In the genomic region with DNA sequence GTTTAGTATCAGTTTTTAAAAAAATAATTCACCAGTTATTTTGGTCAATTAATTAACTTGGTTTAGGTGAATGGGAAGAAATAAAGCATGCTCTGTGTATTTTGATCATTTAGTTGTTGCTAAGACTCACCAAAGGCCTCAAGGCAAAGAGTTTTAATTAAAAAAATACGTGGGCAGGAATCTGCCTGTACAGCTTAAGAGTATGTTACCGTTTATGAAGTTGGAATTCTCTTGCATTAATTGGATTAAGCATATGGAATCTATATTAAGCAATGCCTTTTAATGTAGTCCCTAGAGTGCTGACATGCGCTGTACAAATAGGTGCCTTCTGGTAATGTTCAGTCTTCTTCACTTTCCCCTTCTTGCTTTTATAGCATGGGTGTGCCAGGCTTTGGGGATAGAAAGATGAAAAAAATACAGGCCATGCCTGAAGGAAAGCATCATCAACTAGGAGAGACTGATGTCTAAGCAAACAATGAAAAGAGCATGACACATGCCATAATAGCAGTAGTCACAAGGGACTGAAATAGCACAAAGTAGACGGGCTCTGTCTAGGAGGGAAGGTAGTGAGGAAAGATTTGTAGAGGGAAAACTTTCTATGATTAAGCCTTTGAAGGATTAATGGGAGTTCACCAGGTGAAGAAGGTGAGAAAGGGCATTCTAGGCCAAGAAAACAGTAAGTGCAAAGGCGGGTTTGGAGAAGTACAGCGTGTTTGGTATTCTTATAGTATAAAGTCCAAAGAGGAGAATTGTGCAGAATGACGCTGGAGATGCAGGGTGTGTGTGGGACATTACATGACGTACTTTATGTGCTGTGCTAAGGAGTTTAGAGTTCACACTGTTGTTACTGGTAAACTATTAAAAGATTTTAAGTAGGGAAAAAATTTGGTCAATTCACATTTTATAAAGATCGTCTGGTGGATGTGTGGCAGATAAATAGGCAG, we compare ENCODE assay signal across 18 cellular contexts.
"Had no signal": no experiment of that assay in that cellular context is flagged by ENCODE, and none has a peak within 500 bp of the region (broad histone marks: within the 10 kb centered on the region; RNA-seq: fewer than 3 reads in every experiment).

No MANE protein-coding gene starts in this region.

- H3K36me3 ChIP-seq: suprapubic skin, upper lobe of left lung had no signal

- ATAC-seq: activated naive CD4-positive, alpha-beta T cell treated with anti-CD3 and anti-CD28 coated beads, Interleukin-2, amount 50 U/mL, for 72 hours; effector memory CD8-positive, alpha-beta T cell; naive thymus-derived CD4-positive, alpha-beta T cell; stimulated activated naive CD8-positive, alpha-beta T cell treated with anti-CD3 and anti-CD28 coated beads, Interleukin-15, Interleukin-2, amounts not matched to agents 100 U/mL and 50 U/mL, for 24 hours; T-helper 17 cell had no signal

- H3K4me1 ChIP-seq: suprapubic skin, upper lobe of left lung had no signal

- H3K27ac ChIP-seq: suprapubic skin, upper lobe of left lung had no signal

- H3K4me3 ChIP-seq: suprapubic skin, upper lobe of left lung had no signal

- DNase-seq: activated B cell treated with CpG ODN at 0.5 μM for 24 hours; activated CD4-positive, alpha-beta T cell treated with anti-CD3 and anti-CD28 coated beads, Interleukin-2, amount 50 U/mL, for 1 hour; activated T-cell treated with anti-CD3 and anti-CD28 coated beads, Interleukin-2, amount 50 U/mL, for 1 hour; amygdala; cerebellar nuclear complex; effector memory CD8-positive, alpha-beta T cell; erythroblast; head of caudate nucleus; midbrain; naive thymus-derived CD4-positive, alpha-beta T cell; stimulated activated CD4-positive, alpha-beta T cell treated with anti-CD3 and anti-CD28 coated beads, Interleukin-4, amount 100 ng/mL, for 1 hour; stimulated activated CD8-positive, alpha-beta memory T cell treated with anti-CD3 and anti-CD28 coated beads, Interleukin-4, amount 100 ng/mL, for 48 hours; stimulated activated naive CD8-positive, alpha-beta T cell treated with anti-CD3 and anti-CD28 coated beads, Interleukin-15, Interleukin-2, amounts not matched to agents 100 U/mL and 50 U/mL, for 24 hours; T-helper 17 cell; upper lobe of left lung had no signal

- H3K27me3 ChIP-seq: suprapubic skin, upper lobe of left lung had no signal

- H3K9me3 ChIP-seq: suprapubic skin, upper lobe of left lung had no signal

- FAIRE-seq: islet of Langerhans had no signal
